3 cellular contexts compared by ENCODE assay signal in the genomic region with DNA sequence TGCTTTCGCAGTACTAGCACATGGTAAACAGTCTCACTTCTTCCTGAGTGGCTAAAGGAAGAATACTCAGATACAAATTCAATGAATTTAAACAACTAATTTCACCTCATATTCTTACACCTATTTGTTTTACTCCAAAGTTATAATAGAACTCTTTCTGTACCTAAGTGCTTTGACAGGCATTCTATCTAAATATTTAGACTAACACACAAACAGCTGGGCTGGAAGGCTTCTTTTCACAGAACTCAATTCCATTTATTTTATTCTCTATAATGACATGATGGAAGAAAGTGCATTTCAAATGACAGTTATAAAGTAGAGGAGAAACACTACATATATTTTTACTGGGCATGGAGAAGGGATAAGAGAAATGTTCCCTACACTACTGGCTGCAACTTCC.
"Had no signal": no experiment of that assay in that cellular context is flagged by ENCODE, and none has a peak within 500 bp of the region (broad histone marks: within the 10 kb centered on the region; RNA-seq: fewer than 3 reads in every experiment).

No MANE protein-coding gene starts in this region.

- H3K4me3 ChIP-seq: GM12878 had no signal

- DNase-seq: GDM1, GF-D8 had no signal

- ATAC-seq: GM12878 had no signal
